In the genomic region with DNA sequence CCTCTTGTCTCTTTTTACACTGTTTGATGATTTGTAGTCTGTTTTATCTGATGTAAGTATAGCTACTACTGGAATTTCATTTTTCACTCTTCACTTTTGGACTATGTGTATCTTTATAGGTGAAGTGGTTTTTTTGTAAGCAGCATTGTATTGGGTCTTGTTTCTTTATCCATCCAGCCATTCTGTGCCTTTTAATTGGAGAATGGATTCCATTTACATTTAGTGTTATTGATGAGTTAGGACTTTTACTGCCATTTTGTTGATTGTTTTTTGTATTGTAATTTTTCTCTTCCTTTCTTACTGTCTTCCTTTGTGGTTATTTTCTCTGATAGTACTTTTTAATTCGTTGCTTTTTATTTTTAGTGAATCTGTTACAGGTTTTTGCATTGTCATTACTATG, we compare ENCODE assay signal across 8 cellular contexts.
"Had no signal": no experiment of that assay in that cellular context is flagged by ENCODE, and none has a peak within 500 bp of the region (broad histone marks: within the 10 kb centered on the region; RNA-seq: fewer than 3 reads in every experiment).

No MANE protein-coding gene starts in this region.

- FAIRE-seq: HepG2, HTR-8/SVneo had no signal

- H3K27ac ChIP-seq: HL-60, KMS-11 had no signal

- H3K9ac ChIP-seq: KMS-11 had no signal

- ATAC-seq: HepG2 had no signal

- H3K4me3 Mint-ChIP-seq: IgD-negative memory B cell had no signal

- H3K4me2 ChIP-seq: KMS-11 had no signal

- DNase-seq: IMR-90, KBM-7, KG1 had no signal

- H3K27ac Mint-ChIP-seq: IgD-negative memory B cell had no signal

- H3K27me3 Mint-ChIP-seq: IgD-negative memory B cell had no signal
